In genomic region chr22:45511847-45512261, GRCh38 we compare ENCODE assay signal across 10 cellular contexts. TPM values are rescaled to one million over a fixed set of nuclear protein-coding genes. Genes with fewer than 3 reads are reported as not detected.
A peak's percentile ranks its signal among the peaks of the same experiment; 100 is the strongest.
DNase-seq lines count a peak whose midpoint lies in the region; ATAC-seq and TF ChIP-seq lines count a peak whose summit lies in the region.
"Had no signal": no experiment of that assay in that cellular context is flagged by ENCODE, and none has a peak within 500 bp of the region (broad histone marks: within the 10 kb centered on the region; RNA-seq: fewer than 3 reads in every experiment).

No MANE protein-coding gene starts in this region.

- intact Hi-C loops in colonic mucosa (cut with DNase I) (no loop called here), spleen (cut with DNase I; ENCODE audit: low total_unique reads) (no loop called here)

- DNase-seq in H4 (ENCODE audit: low spot score): peak; percentile 40
- peak; percentile 52 for DNase-seq in colonic mucosa
- DNase-seq in spleen: no peak
- DNase-seq in NCI-H82 (lab: John Stamatoyannopoulos, UW): no peak
- DNase-seq in erythroblast (lab: John Stamatoyannopoulos, UW): no peak
- DNase-seq: NCI-H774, small intestine had no signal

- TF ChIP-seq POLR2A in spleen (IDR thresholded peaks at IDR 0.05): no peak
- no peak for TF ChIP-seq POLR2A in erythroblast (IDR thresholded peaks at IDR 0.05; ENCODE audit: low read length)

- H3K27ac ChIP-seq in colonic mucosa: peak overlapping the region; percentile 36
- H3K27ac ChIP-seq in layer of hippocampus (ENCODE audit: low read depth, low read length): peak overlapping the region; percentile 52
- H3K27ac ChIP-seq in spleen: peak overlapping the region in 6 of 8 donors; percentile 7 to 62 (median 42)

- no peaks in the 10 kb centered on the region for H3K27me3 ChIP-seq in colonic mucosa
- H3K27me3 ChIP-seq in layer of hippocampus (ENCODE audit: control insufficient read depth, insufficient read depth, low read length): no peaks in the 10 kb centered on the region
- peaks cover 0 to 51% (median 0%) of the 10 kb centered on the region in 7 donors for H3K27me3 ChIP-seq in spleen (replicated peaks in 1 of 7)

- H3K36me3 ChIP-seq in colonic mucosa (no peaks in the 10 kb centered on the region), spleen (no peaks in the 10 kb centered on the region)

- TF ChIP-seq CTCF in colonic mucosa (IDR thresholded peaks at IDR 0.05) (no peak), spleen (IDR thresholded peaks at IDR 0.05 in 8 of 11, conservative IDR thresholded peaks at IDR 0.05 in 3 of 11) (no peak)

- no peak overlapping the region for H3K9ac ChIP-seq in colonic mucosa (ENCODE audit: low read depth in 2 of 2, low read length in 2 of 2)

- H3K4me1 ChIP-seq in colonic mucosa (no peaks in the 10 kb centered on the region), spleen (no peaks in the 10 kb centered on the region)

- 61 to 83% (median 76%) methylated on average over 8 of the region's 8 CpGs for WGBS in spleen, 5 donors

- H3K9me3 ChIP-seq in colonic mucosa (no peaks in the 10 kb centered on the region), spleen (no peaks in the 10 kb centered on the region)

- ATAC-seq in HG03565 (IDR thresholded peaks at IDR 0.05; ENCODE audit: unreplicated experiment) (no peak), HG03139 (IDR thresholded peaks at IDR 0.05; ENCODE audit: unreplicated experiment) (no peak)

- H3K4me3 ChIP-seq in colonic mucosa (no peak overlapping the region), spleen (no peak overlapping the region)

RNA-seq across cellular contexts. Expression of gene FBLN1, which starts 9.2 kb away (rescaled TPM):
- 0.37 and 1.0 TPM in 2 replicates for total RNA-seq in H4 (2014; rRNA removed; shearing (Covaris generic))
- total RNA-seq in colonic mucosa: 10 to 100 TPM; 41.6 to 65.5 TPM
- total RNA-seq in spleen: 10 to 100 TPM in 5 of 7 donors, 1 to 10 TPM in 2; 5.2 to 20.3 (median 13.5) TPM
- 10 to 100 TPM in 1 of 3 donors, 1 to 10 TPM in 2; 1.9 to 10.4 (median 6.1) TPM for polyA plus RNA-seq in spleen

Comparison
In these comparisons a context has a peak if more than half of its experiments do, and no peak if none do; other contexts are left out.
1. DNase-seq: peak in H4 (single experiment) and colonic mucosa (single experiment); none in spleen (single experiment), NCI-H82 (single experiment) and erythroblast (0 of 2).
2. Peak in every context shown above with its lines, with median percentiles within 50 percentile points of each other: H3K27ac ChIP-seq.